ENCODE assay signal across 8 cellular contexts in genomic region chr17:65039349-65039988, GRCh38. TPM values are rescaled to one million over a fixed set of nuclear protein-coding genes. Genes with fewer than 3 reads are reported as not detected.
DNase-seq lines count a peak whose midpoint lies in the region; ATAC-seq and TF ChIP-seq lines count a peak whose summit lies in the region.

No MANE protein-coding gene starts in this region.

- CTCF ChIA-PET in activated B cell treated with CpG ODN at 0.5 μM for 24 hours (lab: Charles Lee) = interaction anchor here (1.2 to 1.9 kb wide), 2 partner anchors 12 to 61 kb away, joined by 3 to 4 read pairs; no protein-coding TSS in a partner anchor

- H3K27me3 Mint-ChIP-seq in activated B cell treated with CpG ODN at 0.5 μM for 24 hours (no peaks in the 10 kb centered on the region), glutamatergic neuron (ENCODE audit: unreplicated experiment) (peaks cover 3% of the 10 kb centered on the region)

- peaks cover 46% of the 10 kb centered on the region for H3K36me3 Mint-ChIP-seq in activated B cell treated with CpG ODN at 0.5 μM for 24 hours (ENCODE audit: low read depth)
- H3K36me3 Mint-ChIP-seq in glutamatergic neuron (ENCODE audit: unreplicated experiment) = peaks cover 11% of the 10 kb centered on the region

- intact Hi-C loops in activated B cell treated with CpG ODN at 0.5 μM for 24 hours (cut with micrococcal nuclease) = loop anchor here (1.0 kb wide), 1 partner anchor 10 kb away; no protein-coding TSS in a partner anchor

- H2AFZ ChIP-seq in osteoblast (ENCODE audit: low read length) = no peak overlapping the region

- H3K9me3 Mint-ChIP-seq in activated B cell treated with CpG ODN at 0.5 μM for 24 hours (no peaks in the 10 kb centered on the region), glutamatergic neuron (ENCODE audit: unreplicated experiment) (peaks cover 1% of the 10 kb centered on the region)

- peak overlapping the region; percentile 85 for H3K27ac Mint-ChIP-seq in activated B cell treated with CpG ODN at 0.5 μM for 24 hours
- H3K27ac Mint-ChIP-seq in glutamatergic neuron (ENCODE audit: unreplicated experiment) = peak overlapping the region; percentile 75

- peak overlapping the region; percentile 53 for H3K4me3 Mint-ChIP-seq in activated B cell treated with CpG ODN at 0.5 μM for 24 hours
- H3K4me3 Mint-ChIP-seq in glutamatergic neuron (ENCODE audit: unreplicated experiment) = no peak overlapping the region

- peaks cover 99% of the 10 kb centered on the region for H3K79me2 ChIP-seq in osteoblast (ENCODE audit: insufficient read depth, low read length)

- H3K9me3 ChIP-seq in osteoblast (ENCODE audit: low read depth, low read length) = no peaks in the 10 kb centered on the region

- no peak overlapping the region for H3K4me2 ChIP-seq in osteoblast (ENCODE audit: insufficient read depth, low read length)

- H3K4me3 ChIP-seq in osteoblast (ENCODE audit: insufficient read depth, low read length) = no peak overlapping the region

- POLR2A ChIA-PET in activated B cell treated with CpG ODN at 0.5 μM for 24 hours (lab: Charles Lee) = interaction anchor here (0.6 to 4.2 kb wide), 11 partner anchors 8 to 644 kb away, joined by 3 to 21 read pairs (median 4); partner anchors contain the start of gene GNA13

- peaks cover 15% of the 10 kb centered on the region for H4K20me1 ChIP-seq in osteoblast (ENCODE audit: insufficient read depth, low read length)

- H3K4me1 Mint-ChIP-seq in activated B cell treated with CpG ODN at 0.5 μM for 24 hours (peaks cover 92% of the 10 kb centered on the region), glutamatergic neuron (ENCODE audit: low read depth, unreplicated experiment) (no peaks in the 10 kb centered on the region)

- peaks cover 8% of the 10 kb centered on the region for H3K4me1 ChIP-seq in osteoblast (ENCODE audit: insufficient read depth, low read length)

- H3K27ac ChIP-seq in osteoblast (ENCODE audit: low read depth, low read length) = no peak overlapping the region

- DNase-seq in activated B cell treated with CpG ODN at 0.5 μM for 24 hours = no peak
- DNase-seq in glutamatergic neuron = no peak
- no peak for DNase-seq in osteoblast (ENCODE audit: insufficient read length, low spot score, missing footprints)
- DNase-seq in HUDEP-2 (lab: John Stamatoyannopoulos, UW; ENCODE audit: unreplicated experiment in 76 of 76) = no peak
- no peak for DNase-seq in NCI-H2227 (lab: John Stamatoyannopoulos, UW; ENCODE audit: unreplicated experiment)
- DNase-seq in pons (ENCODE audit: low spot score) = no peak

- no peaks in the 10 kb centered on the region for H3K27me3 ChIP-seq in osteoblast (ENCODE audit: insufficient read depth, low read length)

- H3K36me3 ChIP-seq in osteoblast (ENCODE audit: insufficient read depth, low read length) = peaks cover 8% of the 10 kb centered on the region

- TF ChIP-seq CTCF in activated B cell treated with CpG ODN at 0.5 μM for 24 hours (IDR thresholded peaks at IDR 0.05) (no peak), glutamatergic neuron (IDR thresholded peaks at IDR 0.05; ENCODE audit: partially characterized antibody, unreplicated experiment) (no peak), osteoblast (IDR thresholded peaks at IDR 0.05; ENCODE audit: extremely low read depth, low read depth, low read length) (no peak)

- ATAC-seq in GM19023 (IDR thresholded peaks at IDR 0.05; ENCODE audit: unreplicated experiment) (peak; percentile 54), HG02938 (IDR thresholded peaks at IDR 0.05; ENCODE audit: unreplicated experiment) (peak; percentile 79), activated B cell treated with CpG ODN at 0.5 μM for 24 hours (ENCODE audit: low read depth) (peak; percentile 73)

RNA-seq across cellular contexts. Expression of gene GNA13, which starts 17.1 kb away (rescaled TPM):
- 70.8 and 75.8 TPM in 2 replicates for total RNA-seq in activated B cell treated with CpG ODN at 0.5 μM for 24 hours
- total RNA-seq in glutamatergic neuron (ENCODE audit: unreplicated experiment) = 50.7 TPM
- total RNA-seq in osteoblast = 63.1 and 63.3 TPM in 2 replicates
